Comparison of ENCODE assay signal across 1 cellular context in genomic region chr1:72218141-72218739, GRCh38.
TF ChIP-seq lines count a peak whose summit lies in the region.

No MANE protein-coding gene starts in this region.

TF ChIP-seq in HepG2, 621 proteins besides CTCF, POLR2A, EP300 and RAD21 (continued from another document):
- no peak for TF ChIP-seq FOXJ3 (CRISPR knock-in tag; IDR thresholded peaks at IDR 0.05; ENCODE audit: borderline replicate concordance)
- TF ChIP-seq CREB1 (IDR thresholded peaks at IDR 0.05): 0 out of 2 replicates have a peak, but pooled peaks have one; percentile 12
- TF ChIP-seq CREB1 (CRISPR knock-in tag; IDR thresholded peaks at IDR 0.05): no peak
